In genomic region chr19:3849092-3849491, GRCh38 we compare ENCODE assay signal across 8 cellular contexts. TPM values are rescaled to one million over a fixed set of nuclear protein-coding genes. Genes with fewer than 3 reads are reported as not detected.
DNase-seq lines count a peak whose midpoint lies in the region; ATAC-seq, FAIRE-seq and TF ChIP-seq lines count a peak whose summit lies in the region.

No MANE protein-coding gene starts in this region.

- in situ Hi-C loops in GM12878 (cut with MboI): no loop called here

- no peak overlapping the region for H3K4ac ChIP-seq in neuronal stem cell (ENCODE audit: low read length)

- no peak overlapping the region for H3K4me2 ChIP-seq in PC-9
- no peak overlapping the region for H3K4me2 ChIP-seq in GM12878 (ENCODE audit: control insufficient read depth, insufficient read depth)
- no peak overlapping the region for H3K4me2 ChIP-seq in neuronal stem cell (ENCODE audit: insufficient read depth, low read length, poor library complexity, severe bottlenecking)

- SMC1A ChIA-PET in GM12878 (lab: Charles Lee; ENCODE audit: uncharacterized antibody, unreplicated experiment): no interaction called here

- intact Hi-C loops in PC-9 (cut with micrococcal nuclease; ENCODE audit: unreplicated experiment) (loop anchor here (1.0 kb wide), 1 partner anchor 183 kb away; no protein-coding TSS in a partner anchor), GM12878 (cut with micrococcal nuclease; ENCODE audit: unreplicated experiment) (no loop called here)

- H3K18ac ChIP-seq in neuronal stem cell (ENCODE audit: low read length): no peak overlapping the region

- RAD21 ChIA-PET in GM12878 (lab: Charles Lee; ENCODE audit: unreplicated experiment): no interaction called here

- TF ChIP-seq POLR2A in GM12878 (IDR thresholded peaks at IDR 0.05; ENCODE audit: low read depth, low read length): no peak

- no peak overlapping the region for H2BK15ac ChIP-seq in neuronal stem cell (ENCODE audit: low read length)

- H3K27ac ChIP-seq in PC-9 (no peak overlapping the region), GM12878 (ENCODE audit: control insufficient read depth, insufficient read depth) (no peak overlapping the region), neuronal stem cell (replicated peaks; ENCODE audit: low read length) (no peak overlapping the region)

- H3K79me2 ChIP-seq in PC-9 (ENCODE audit: low read depth) (no peaks in the 10 kb centered on the region), GM12878 (ENCODE audit: control insufficient read depth, insufficient read depth, low read length) (no peaks in the 10 kb centered on the region)

- POLR2A ChIA-PET in PC-9 (lab: Charles Lee; ENCODE audit: unreplicated experiment): interaction anchor here (0.5 kb wide), 1 partner anchor 209 kb away, joined by 14 read pairs; no protein-coding TSS in a partner anchor
- POLR2A ChIA-PET in GM12878 (lab: Charles Lee): interaction anchor here (0.6 kb wide), 1 partner anchor 314 kb away, joined by 3 read pairs; no protein-coding TSS in a partner anchor

- H3K4me1 ChIP-seq in PC-9 (replicated peaks; ENCODE audit: insufficient read depth) (no peaks in the 10 kb centered on the region), GM12878 (ENCODE audit: control insufficient read depth, insufficient read depth, low read length) (no peaks in the 10 kb centered on the region), neuronal stem cell (ENCODE audit: control insufficient read depth in 2 of 2, insufficient read depth in 1 of 2, low read depth in 1 of 2, low read length in 2 of 2) (no peaks in the 10 kb centered on the region)

- H3K79me1 ChIP-seq in neuronal stem cell (ENCODE audit: low read depth, low read length): no peaks in the 10 kb centered on the region

- H3K27me3 ChIP-seq in PC-9 (ENCODE audit: insufficient read depth, low read depth): no peaks in the 10 kb centered on the region
- H3K27me3 ChIP-seq in GM12878 (replicated peaks in 1 of 2; ENCODE audit: control insufficient read depth in 2 of 2, insufficient read depth in 2 of 2, low read length in 1 of 2): no peaks in the 10 kb centered on the region
- no peaks in the 10 kb centered on the region for H3K27me3 ChIP-seq in neuronal stem cell (ENCODE audit: control insufficient read depth in 3 of 3, insufficient read depth in 3 of 3, low read depth in 1 of 3, low read length in 3 of 3)

- H4K8ac ChIP-seq in neuronal stem cell (ENCODE audit: low read depth, low read length): no peak overlapping the region

- H2AFZ ChIP-seq in PC-9: no peak overlapping the region
- H2AFZ ChIP-seq in GM12878 (ENCODE audit: control insufficient read depth, low read depth, low read length): no peak overlapping the region
- H2AFZ ChIP-seq in neuronal stem cell (ENCODE audit: low read length): no peak overlapping the region

- no peak for TF ChIP-seq EP300 in GM12878 (IDR thresholded peaks at IDR 0.05; ENCODE audit: borderline replicate concordance in 1 of 2, control insufficient read depth in 1 of 2, low read depth in 2 of 2, low read length in 2 of 2)

- H3K23ac ChIP-seq in neuronal stem cell (ENCODE audit: low read depth, low read length, poor library complexity): no peak overlapping the region

- H3K9me3 ChIP-seq in PC-9 (ENCODE audit: insufficient read depth, low read depth): no peaks in the 10 kb centered on the region
- H3K9me3 ChIP-seq in GM12878 (replicated peaks; ENCODE audit: control insufficient read depth, insufficient read depth, low read length): peaks cover 8% of the 10 kb centered on the region; the same call in 2 of the 3 replicates
- peaks cover 9 to 24% of the 10 kb centered on the region in 2 donors for H3K9me3 ChIP-seq in neuronal stem cell (replicated peaks in 1 of 2; ENCODE audit: control insufficient read depth in 2 of 2, insufficient read depth in 1 of 2, low read depth in 1 of 2, low read length in 2 of 2)

- ATAC-seq in GM12878 (peak; percentile 52; the same call in 2 of the 3 replicates), GM18520 (IDR thresholded peaks at IDR 0.05; ENCODE audit: unreplicated experiment) (no peak), HG03469 (IDR thresholded peaks at IDR 0.05; ENCODE audit: unreplicated experiment) (no peak)

- peaks cover 3% of the 10 kb centered on the region; the same call in 1 of the 2 replicates for H3F3A ChIP-seq in PC-9 (ENCODE audit: insufficient read depth, low read depth)

- H3K4me3 ChIP-seq in PC-9 (no peak overlapping the region), GM12878 (no peak overlapping the region), neuronal stem cell (ENCODE audit: low read length in 2 of 2) (no peak overlapping the region)

- H2AK5ac ChIP-seq in neuronal stem cell (ENCODE audit: low read depth, low read length): no peak overlapping the region

- H3K14ac ChIP-seq in neuronal stem cell (ENCODE audit: low read length): peak overlapping the region; percentile 63

- WGBS in GM12878 (ENCODE audit: insufficient coverage, insufficient replicate concordance, low lambda C conversion rate, missing lambda C conversion rate): 11% methylated on average over 5 of the region's 5 CpGs
- no CpG with 5 or more reads among the region's 5 CpGs for WGBS in neuronal stem cell (ENCODE audit: extremely low coverage in 2 of 2, insufficient read length in 2 of 2, insufficient replicate concordance in 1 of 2), 2 donors

- H3K9me2 ChIP-seq in PC-9 (ENCODE audit: insufficient read depth): no peaks in the 10 kb centered on the region

- H4K20me1 ChIP-seq in PC-9 (ENCODE audit: insufficient read depth) (no peaks in the 10 kb centered on the region), GM12878 (ENCODE audit: control insufficient read depth, insufficient read depth) (no peaks in the 10 kb centered on the region)

- TF ChIP-seq RAD21 in GM12878 (IDR thresholded peaks at IDR 0.05; ENCODE audit: insufficient read depth, low read depth, low read length): peak; percentile 57

- H4K91ac ChIP-seq in neuronal stem cell (ENCODE audit: low read depth, low read length, poor library complexity): no peak overlapping the region

- no peak overlapping the region for H2BK120ac ChIP-seq in neuronal stem cell (ENCODE audit: low read depth, low read length)

- BruUV-seq in PC-9 (replicated peaks; lab: Mats Ljungman, UMichigan) (no TSS peak), GM12878 (replicated peaks; lab: Mats Ljungman, UMichigan) (no TSS peak)

- no peak overlapping the region for H2BK12ac ChIP-seq in neuronal stem cell (ENCODE audit: low read length)

- peak; percentile 23 to 30 for DNase-seq in activated CD4-positive, alpha-beta T cell treated with anti-CD3 and anti-CD28 coated beads for 24 hours (ENCODE audit: low read depth in 2 of 2)
- DNase-seq in activated CD4-positive, alpha-beta T cell treated with anti-CD3 and anti-CD28 coated beads for 1 hour: no peak
- DNase-seq in PC-9 (peak in 1 of 2 experiments; percentile 58), GM12878 (ENCODE audit: low read depth, low spot score) (no peak), neuronal stem cell (ENCODE audit: low spot score) (no peak), anterior cingulate cortex (lab: John Stamatoyannopoulos, UW) (no peak)

- no peak overlapping the region for H2BK5ac ChIP-seq in neuronal stem cell (ENCODE audit: low read length)

- H3K9ac ChIP-seq in GM12878 (ENCODE audit: control insufficient read depth, insufficient read depth, low read length) (no peak overlapping the region), neuronal stem cell (ENCODE audit: low read depth, low read length, poor library complexity) (no peak overlapping the region)

- no peak for FAIRE-seq in GM12878 (lab: Jason Lieb, UNC)

- H3K36me3 ChIP-seq in PC-9 (ENCODE audit: low read depth): no peaks in the 10 kb centered on the region
- H3K36me3 ChIP-seq in GM12878 (ENCODE audit: control insufficient read depth in 2 of 2, insufficient read depth in 2 of 2, low read length in 1 of 2): no peaks in the 10 kb centered on the region
- H3K36me3 ChIP-seq in neuronal stem cell (replicated peaks in 1 of 2; ENCODE audit: control insufficient read depth in 2 of 2, insufficient read depth in 2 of 2, low read length in 2 of 2): peaks cover 4 to 7% of the 10 kb centered on the region in 2 donors

- CTCF ChIA-PET in PC-9 (lab: Charles Lee) (interaction anchor here (0.6 to 1.2 kb wide), 6 partner anchors 32 to 159 kb away, joined by 3 to 4 read pairs (median 3); partner anchors contain the start of gene MRPL54), GM12878 (lab: Yijun Ruan, JAX) (interaction anchor here (0.6 to 1.7 kb wide), 6 partner anchors 10 to 359 kb away, joined by 3 to 4 read pairs (median 3); no protein-coding TSS in a partner anchor)

- peak; percentile 63 for TF ChIP-seq CTCF in PC-9 (conservative IDR thresholded peaks at IDR 0.05)
- TF ChIP-seq CTCF in GM12878 (IDR thresholded peaks at IDR 0.05 in 2 of 3, conservative IDR thresholded peaks at IDR 0.05 in 1 of 3; ENCODE audit: control insufficient read depth in 2 of 3, extremely low read depth in 1 of 3, insufficient read depth in 1 of 3, low read depth in 3 of 3, low read length in 3 of 3): peak; percentile 35 to 41 (median 39); a peak in 4 of 6 replicates

RNA-seq across cellular contexts. Expression of gene ZFR2, which starts 19.7 kb away (rescaled TPM):
- not detected in 2 replicates for total RNA-seq in PC-9 (2021)
- not detected in 2 replicates for total RNA-seq in GM12878 (2013; cell fraction: nucleolus; rRNA removed)
- not detected in 2 replicates for total RNA-seq in GM12878 (2014; rRNA removed)
- total RNA-seq in GM12878 (2014; rRNA removed; fragmentation: Illumina TruSeq; extraction: Trizol): not detected in 2 replicates
- 0.18 TPM in 1 of 2 replicates, not detected in the other for total RNA-seq in GM12878 (2021)
- polyA plus RNA-seq in GM12878 (2011; ENCODE audit: low read depth): not detected
- polyA plus RNA-seq in GM12878 (2011; rRNA removed): not detected in 2 replicates
- 0.03 TPM in 1 of 2 replicates, not detected in the other for polyA plus RNA-seq in GM12878 (2011; cell fraction: cytosol; rRNA removed)
- polyA plus RNA-seq in GM12878 (2011; cell fraction: nucleus; rRNA removed): not detected in 2 replicates
- 0.17 and 0.24 TPM in 2 replicates for polyA plus RNA-seq in GM12878 (2012)
- not detected in 2 replicates for polyA plus RNA-seq in GM12878 (2014; fragmentation: Illumina TruSeq; extraction: Trizol)
- polyA plus RNA-seq in GM12878 (2014; fragmentation: Nextera tagmentation; extraction: Ambion mirVana): not detected
- polyA plus RNA-seq in GM12878 (2014; rRNA removed): not detected in 2 replicates
- not detected for polyA plus RNA-seq in GM12878 (2016; fragmentation: Nextera tagmentation; extraction: Ambion mirVana)
- not detected in 2 replicates for polyA minus RNA-seq in GM12878 (2011; rRNA and poly(A)+ RNA removed)
- not detected in 2 replicates for polyA minus RNA-seq in GM12878 (2011; cell fraction: cytosol; rRNA and poly(A)+ RNA removed)
- polyA minus RNA-seq in GM12878 (2011; cell fraction: nucleus; rRNA and poly(A)+ RNA removed): not detected in 2 replicates
- polyA plus RNA-seq in neuronal stem cell (2013, experiment 1 of 2): 12.5 TPM
- polyA plus RNA-seq in neuronal stem cell (2013, experiment 2 of 2): 13.8 TPM

RNA-seq across cellular contexts. Expression of gene ATCAY, which starts 31.4 kb away (rescaled TPM):
- not detected in 2 replicates for total RNA-seq in PC-9 (2021)
- total RNA-seq in GM12878 (2013; cell fraction: nucleolus; rRNA removed): not detected in 2 replicates
- total RNA-seq in GM12878 (2014; rRNA removed): under 0.01 and 0.05 TPM in 2 replicates
- 0.05 TPM in 1 of 2 replicates, not detected in the other for total RNA-seq in GM12878 (2014; rRNA removed; fragmentation: Illumina TruSeq; extraction: Trizol)
- not detected in 2 replicates for total RNA-seq in GM12878 (2021)
- not detected for polyA plus RNA-seq in GM12878 (2011; ENCODE audit: low read depth)
- polyA plus RNA-seq in GM12878 (2011; rRNA removed): not detected in 2 replicates
- polyA plus RNA-seq in GM12878 (2011; cell fraction: cytosol; rRNA removed): 0.01 TPM in 1 of 2 replicates, not detected in the other
- not detected in 2 replicates for polyA plus RNA-seq in GM12878 (2011; cell fraction: nucleus; rRNA removed)
- polyA plus RNA-seq in GM12878 (2012): 0.04 and 0.07 TPM in 2 replicates
- 0.01 and 0.10 TPM in 2 replicates for polyA plus RNA-seq in GM12878 (2014; fragmentation: Illumina TruSeq; extraction: Trizol)
- polyA plus RNA-seq in GM12878 (2014; fragmentation: Nextera tagmentation; extraction: Ambion mirVana): under 1 TPM in 1 of 2 experiments, not detected in 1; 0.02 TPM
- 0.01 and 0.05 TPM in 2 replicates for polyA plus RNA-seq in GM12878 (2014; rRNA removed)
- under 1 TPM; 0.04 TPM for polyA plus RNA-seq in GM12878 (2016; fragmentation: Nextera tagmentation; extraction: Ambion mirVana)
- polyA minus RNA-seq in GM12878 (2011; rRNA and poly(A)+ RNA removed): not detected in 2 replicates
- not detected in 2 replicates for polyA minus RNA-seq in GM12878 (2011; cell fraction: cytosol; rRNA and poly(A)+ RNA removed)
- polyA minus RNA-seq in GM12878 (2011; cell fraction: nucleus; rRNA and poly(A)+ RNA removed): not detected in 2 replicates
- 19.1 TPM for polyA plus RNA-seq in neuronal stem cell (2013, experiment 1 of 2)
- polyA plus RNA-seq in neuronal stem cell (2013, experiment 2 of 2): 19.7 TPM

Comparison
In these comparisons a context has a peak if more than half of its experiments do, and no peak if none do; other contexts are left out.
1. DNase-seq: peak in activated CD4-positive, alpha-beta T cell treated with anti-CD3 and anti-CD28 coated beads for 24 hours (2 of 2); none in activated CD4-positive, alpha-beta T cell treated with anti-CD3 and anti-CD28 coated beads for 1 hour (single experiment), GM12878 (single experiment), neuronal stem cell (single experiment) and anterior cingulate cortex (0 of 58).